Comparison of ENCODE assay signal across 21 cellular contexts in genomic region chr7:33048704-33049103, GRCh38.
"Had no signal": no experiment of that assay in that cellular context is flagged by ENCODE, and none has a peak within 500 bp of the region (broad histone marks: within the 10 kb centered on the region; RNA-seq: fewer than 3 reads in every experiment).

No MANE protein-coding gene starts in this region.

- H3K9me3 ChIP-seq: heart right ventricle, prostate gland, sigmoid colon, stomach, thoracic aorta, transverse colon had no signal

- ATAC-seq: heart right ventricle had no signal

- H3K36me3 Mint-ChIP-seq: naive B cell had no signal

- H3K9me3 Mint-ChIP-seq: endodermal cell, naive B cell, nephron had no signal

- H3K27ac ChIP-seq: coronary artery, parathyroid adenoma, prostate gland, thoracic aorta had no signal

- H3K36me3 ChIP-seq: heart right ventricle, prostate gland, sigmoid colon, stomach, thoracic aorta, transverse colon had no signal

- H3K27me3 ChIP-seq: heart right ventricle, sigmoid colon, stomach, transverse colon had no signal

- H3K4me3 Mint-ChIP-seq: endodermal cell, nephron had no signal

- H3K4me1 ChIP-seq: prostate gland had no signal

- H3K27me3 Mint-ChIP-seq: naive B cell had no signal

- H3K27ac Mint-ChIP-seq: endodermal cell, nephron had no signal

- H3K4me3 ChIP-seq: coronary artery, heart right ventricle, prostate gland, sigmoid colon, skin epidermis, stomach, thoracic aorta, transverse colon had no signal

- DNase-seq: effector CD4-positive, alpha-beta T cell; endodermal cell; erythroblast; foreskin melanocyte; heart right ventricle; hypothalamus; kidney glomerular epithelial cell; mesendoderm; naive B cell; sigmoid colon; stimulated activated CD4-positive, alpha-beta T cell treated with anti-CD3 and anti-CD28 coated beads, Interleukin-12 subunit alpha, Interleukin-12 subunit beta, amount 100 ng/mL, for 4 hours; stimulated activated naive CD4-positive, alpha-beta T cell; stomach; substantia nigra; transverse colon had no signal
